Comparison of ENCODE assay signal across 10 cellular contexts in genomic region chr10:93435621-93436385, GRCh38. TPM values are rescaled to one million over a fixed set of nuclear protein-coding genes. Genes with fewer than 3 reads are reported as not detected.
DNase-seq lines count a peak whose midpoint lies in the region; ATAC-seq and TF ChIP-seq lines count a peak whose summit lies in the region.
"Had no signal": no experiment of that assay in that cellular context is flagged by ENCODE, and none has a peak within 500 bp of the region (broad histone marks: within the 10 kb centered on the region; RNA-seq: fewer than 3 reads in every experiment).

No MANE protein-coding gene starts in this region.

- H3K4me1 ChIP-seq in ascending aorta (peaks cover 39 to 87% of the 10 kb centered on the region in 2 donors), transverse colon (peaks cover 18 to 54% (median 37%) of the 10 kb centered on the region in 4 donors)

- H3K27me3 ChIP-seq in ascending aorta = no peaks in the 10 kb centered on the region
- H3K27me3 ChIP-seq in layer of hippocampus (ENCODE audit: control insufficient read depth, insufficient read depth, low read length) = no peaks in the 10 kb centered on the region
- no peaks in the 10 kb centered on the region for H3K27me3 ChIP-seq in transverse colon

- intact Hi-C loops in ascending aorta (cut with DNase I) = loop anchor here (1.0 to 2.0 kb wide), 3 partner anchors 15 to 59 kb away; no protein-coding TSS in a partner anchor
- intact Hi-C loops in transverse colon (cut with DNase I; ENCODE audit: low total_unique reads) = loop anchor here (5.0 kb wide), 1 partner anchor 36 kb away; no protein-coding TSS in a partner anchor

- H3K9me3 Mint-ChIP-seq in T-helper 2 cell treated with Interferon-gamma antibody and Interleukin-4, amounts not matched to agents 5 μg/mL and 100 μg/mL, for 36 hours = no peaks in the 10 kb centered on the region
- H3K9me3 Mint-ChIP-seq: stimulated activated effector memory CD8-positive, alpha-beta T cell treated with anti-CD3 and anti-CD28 coated beads, Interleukin-12 subunit alpha, Interleukin-12 subunit beta, amount 100 ng/mL, for 72 hours had no signal

- peak; percentile 78 for DNase-seq in DMS153 (lab: John Stamatoyannopoulos, UW)
- no peak for DNase-seq in DMS153 treated with DMSO at 0.1 percent for 48 hours (lab: John Stamatoyannopoulos, UW; ENCODE audit: unreplicated experiment)
- DNase-seq in ascending aorta (ENCODE audit: low spot score in 2 of 2) = peak in 1 of 2 donors; percentile 69
- no peak for DNase-seq in transverse colon
- DNase-seq in T-helper 2 cell treated with Interferon-gamma antibody and Interleukin-4, amounts not matched to agents 5 μg/mL and 100 μg/mL, for 36 hours (ENCODE audit: low spot score) = no peak
- no peak for DNase-seq in NCI-H2227 treated with DMSO at 0.1 percent for 48 hours (lab: John Stamatoyannopoulos, UW)

- no peaks in the 10 kb centered on the region for H3K4me1 Mint-ChIP-seq in T-helper 2 cell treated with Interferon-gamma antibody and Interleukin-4, amounts not matched to agents 5 μg/mL and 100 μg/mL, for 36 hours (ENCODE audit: low read depth)
- H3K4me1 Mint-ChIP-seq: stimulated activated effector memory CD8-positive, alpha-beta T cell treated with anti-CD3 and anti-CD28 coated beads, Interleukin-12 subunit alpha, Interleukin-12 subunit beta, amount 100 ng/mL, for 72 hours had no signal

- no peak overlapping the region for H3K27ac Mint-ChIP-seq in T-helper 2 cell treated with Interferon-gamma antibody and Interleukin-4, amounts not matched to agents 5 μg/mL and 100 μg/mL, for 36 hours
- H3K27ac Mint-ChIP-seq: stimulated activated effector memory CD8-positive, alpha-beta T cell treated with anti-CD3 and anti-CD28 coated beads, Interleukin-12 subunit alpha, Interleukin-12 subunit beta, amount 100 ng/mL, for 72 hours had no signal

- H3K4me3 Mint-ChIP-seq in T-helper 2 cell treated with Interferon-gamma antibody and Interleukin-4, amounts not matched to agents 5 μg/mL and 100 μg/mL, for 36 hours = no peak overlapping the region
- H3K4me3 Mint-ChIP-seq: stimulated activated effector memory CD8-positive, alpha-beta T cell treated with anti-CD3 and anti-CD28 coated beads, Interleukin-12 subunit alpha, Interleukin-12 subunit beta, amount 100 ng/mL, for 72 hours had no signal

- in situ Hi-C loops in transverse colon (cut with MboI; ENCODE audit: low pct_ligation_motif_present in 1 of 4, low pct_unique_long_range_greater_than_20kb in 1 of 4, low sequenced_read_pairs in 3 of 4) = no loop called here

- H3K36me3 ChIP-seq in ascending aorta (no peaks in the 10 kb centered on the region), transverse colon (no peaks in the 10 kb centered on the region)

- no peak for TF ChIP-seq POLR2A in transverse colon (IDR thresholded peaks at IDR 0.05)

- H3K27ac ChIP-seq in ascending aorta (peak overlapping the region; percentile 96 to 98), layer of hippocampus (ENCODE audit: low read depth, low read length) (peak overlapping the region; percentile 43), transverse colon (peak overlapping the region; percentile 86 to 96 (median 94))
- H3K27ac ChIP-seq: 22Rv1 had no signal

- H3K9me3 ChIP-seq in ascending aorta (no peaks in the 10 kb centered on the region), transverse colon (no peaks in the 10 kb centered on the region)

- no peaks in the 10 kb centered on the region for H3K27me3 Mint-ChIP-seq in T-helper 2 cell treated with Interferon-gamma antibody and Interleukin-4, amounts not matched to agents 5 μg/mL and 100 μg/mL, for 36 hours (ENCODE audit: low read depth)

- peaks cover 2% of the 10 kb centered on the region for H3K36me3 Mint-ChIP-seq in T-helper 2 cell treated with Interferon-gamma antibody and Interleukin-4, amounts not matched to agents 5 μg/mL and 100 μg/mL, for 36 hours (ENCODE audit: low read depth)
- H3K36me3 Mint-ChIP-seq: stimulated activated effector memory CD8-positive, alpha-beta T cell treated with anti-CD3 and anti-CD28 coated beads, Interleukin-12 subunit alpha, Interleukin-12 subunit beta, amount 100 ng/mL, for 72 hours had no signal

- 40 to 46% methylated on average over 5 of the region's 5 CpGs for WGBS in transverse colon (ENCODE audit: low coverage in 1 of 2), 2 donors

- no peak overlapping the region for H3K4me3 ChIP-seq in ascending aorta
- no peak overlapping the region for H3K4me3 ChIP-seq in transverse colon

- no peak for ATAC-seq in GM18502 (IDR thresholded peaks at IDR 0.05; ENCODE audit: poor library complexity, unreplicated experiment)
- ATAC-seq: stimulated activated effector memory CD8-positive, alpha-beta T cell treated with anti-CD3 and anti-CD28 coated beads, Interleukin-12 subunit alpha, Interleukin-12 subunit beta, amount 100 ng/mL, for 72 hours had no signal

- TF ChIP-seq EP300 in transverse colon (IDR thresholded peaks at IDR 0.05; ENCODE audit: low read depth) = peak; percentile 41

- no peak for TF ChIP-seq CTCF in ascending aorta (IDR thresholded peaks at IDR 0.05)
- TF ChIP-seq CTCF in transverse colon (IDR thresholded peaks at IDR 0.05) = no peak

RNA-seq across cellular contexts. Expression of gene MYOF, which starts 46.3 kb away (rescaled TPM):
- total RNA-seq in ascending aorta = 68.2 TPM
- total RNA-seq in transverse colon = 10 to 100 TPM; 18.9 to 57.2 (median 50.2) TPM

Comparison
In these comparisons a context has a peak if more than half of its experiments do, and no peak if none do; other contexts are left out.
1. H3K27ac ChIP-seq: peak in every context shown above with its lines; median percentile 97 in ascending aorta; 94 in transverse colon; 43 in layer of hippocampus.